ENCODE assay signal across 23 cellular contexts in genomic region chr1:8965121-8965820, GRCh38. TPM values are rescaled to one million over a fixed set of nuclear protein-coding genes. Genes with fewer than 3 reads are reported as not detected.
DNase-seq lines count a peak whose midpoint lies in the region; ATAC-seq and TF ChIP-seq lines count a peak whose summit lies in the region.
"Had no signal": no experiment of that assay in that cellular context is flagged by ENCODE, and none has a peak within 500 bp of the region (broad histone marks: within the 10 kb centered on the region; RNA-seq: fewer than 3 reads in every experiment).

No MANE protein-coding gene starts in this region.

- peak overlapping the region; percentile 93 for H3K27ac Mint-ChIP-seq in activated naive CD4-positive, alpha-beta T cell treated with anti-CD3 and anti-CD28 coated beads, Interleukin-2, amount 10 ng/mL, durations not matched to agents 7 days and 5 days
- H3K27ac Mint-ChIP-seq in stimulated activated naive CD8-positive, alpha-beta T cell treated with anti-CD3 and anti-CD28 coated beads, Interleukin-15, amount 100 ng/mL, for 72 hours, result peak overlapping the region; percentile 95 to 98
- H3K27ac Mint-ChIP-seq: mesothelial cell of epicardium had no signal

- TF ChIP-seq EP300 in suprapubic skin (IDR thresholded peaks at IDR 0.05), result no peak

- peaks cover 11% of the 10 kb centered on the region for H3K9me3 Mint-ChIP-seq in activated naive CD4-positive, alpha-beta T cell treated with anti-CD3 and anti-CD28 coated beads, Interleukin-2, amount 10 ng/mL, durations not matched to agents 7 days and 5 days
- H3K9me3 Mint-ChIP-seq in stimulated activated naive CD8-positive, alpha-beta T cell treated with anti-CD3 and anti-CD28 coated beads, Interleukin-15, amount 100 ng/mL, for 72 hours, result peaks cover 0 to 6% of the 10 kb centered on the region in 2 donors

- H3K4me3 Mint-ChIP-seq in activated naive CD4-positive, alpha-beta T cell treated with anti-CD3 and anti-CD28 coated beads, Interleukin-2, amount 10 ng/mL, durations not matched to agents 7 days and 5 days, result peak overlapping the region; percentile 66
- peak overlapping the region; percentile 75 to 89 for H3K4me3 Mint-ChIP-seq in stimulated activated naive CD8-positive, alpha-beta T cell treated with anti-CD3 and anti-CD28 coated beads, Interleukin-15, amount 100 ng/mL, for 72 hours
- H3K4me3 Mint-ChIP-seq: mesothelial cell of epicardium had no signal

- no peak overlapping the region for H3K4me3 ChIP-seq in suprapubic skin
- H3K4me3 ChIP-seq: body of pancreas, esophagus muscularis mucosa, left lung, prostate gland had no signal

- H3K36me3 ChIP-seq in suprapubic skin, result no peaks in the 10 kb centered on the region
- H3K36me3 ChIP-seq: esophagus muscularis mucosa, left lung, prostate gland had no signal

- no peak for DNase-seq in activated naive CD4-positive, alpha-beta T cell treated with anti-CD3 and anti-CD28 coated beads, Interleukin-2, amount 10 ng/mL, durations not matched to agents 7 days and 5 days
- DNase-seq in activated naive CD4-positive, alpha-beta T cell treated with anti-CD3 and anti-CD28 coated beads, Interleukin-2, amount 50 U/mL, for 16 hours, result no peak
- DNase-seq in RPMI7951 (ENCODE audit: low read depth) (peak; percentile 20), amniotic epithelial cell (ENCODE audit: low read depth) (peak; percentile 74), germinal center (ENCODE audit: low spot score) (no peak), suprapubic skin (ENCODE audit: low spot score in 2 of 2) (no peak)
- peak in 1 of 2 donors; percentile 50 for DNase-seq in stimulated activated naive CD8-positive, alpha-beta T cell treated with anti-CD3 and anti-CD28 coated beads, Interleukin-15, amount 100 ng/mL, for 72 hours
- DNase-seq: activated CD4-positive, alpha-beta T cell treated with anti-CD3 and anti-CD28 coated beads, Interleukin-2, amount 50 U/mL, for 1 hour; body of pancreas; DMS79; effector memory CD4-positive, alpha-beta T cell; left lung; NCI-H1105 treated with DMSO at 0.1 percent for 48 hours; NCI-H2107; NCI-H510A treated with DMSO at 0.1 percent for 48 hours; small intestine had no signal

- no peak overlapping the region for H3K27ac ChIP-seq in suprapubic skin
- H3K27ac ChIP-seq: body of pancreas, esophagus muscularis mucosa, prostate gland, RWPE1 had no signal

- no peaks in the 10 kb centered on the region for H3K9me3 ChIP-seq in suprapubic skin
- H3K9me3 ChIP-seq: body of pancreas, esophagus muscularis mucosa, left lung, prostate gland had no signal

- H3K27me3 ChIP-seq in suprapubic skin, result no peaks in the 10 kb centered on the region
- H3K27me3 ChIP-seq: body of pancreas, esophagus muscularis mucosa, left lung had no signal

- no peak for TF ChIP-seq CTCF in suprapubic skin (IDR thresholded peaks at IDR 0.05)

- no peaks in the 10 kb centered on the region for H3K27me3 Mint-ChIP-seq in activated naive CD4-positive, alpha-beta T cell treated with anti-CD3 and anti-CD28 coated beads, Interleukin-2, amount 10 ng/mL, durations not matched to agents 7 days and 5 days
- H3K27me3 Mint-ChIP-seq in stimulated activated naive CD8-positive, alpha-beta T cell treated with anti-CD3 and anti-CD28 coated beads, Interleukin-15, amount 100 ng/mL, for 72 hours, result no peaks in the 10 kb centered on the region

- no peak for TF ChIP-seq POLR2A in suprapubic skin (IDR thresholded peaks at IDR 0.05)

- CTCF ChIA-PET in activated naive CD4-positive, alpha-beta T cell treated with anti-CD3 and anti-CD28 coated beads, Interleukin-2, amount 10 ng/mL, durations not matched to agents 7 days and 5 days (lab: Charles Lee), result interaction anchor here (1.0 to 9.8 kb wide), 3 partner anchors 12 to 23 kb away, joined by 6 to 82 read pairs (median 13); no protein-coding TSS in a partner anchor

- WGBS in suprapubic skin, result 95% methylated on average over 16 of the region's 16 CpGs

- H3K4me1 ChIP-seq in suprapubic skin, result no peaks in the 10 kb centered on the region
- H3K4me1 ChIP-seq: body of pancreas, esophagus muscularis mucosa, left lung, prostate gland had no signal

- H3K4me1 Mint-ChIP-seq in activated naive CD4-positive, alpha-beta T cell treated with anti-CD3 and anti-CD28 coated beads, Interleukin-2, amount 10 ng/mL, durations not matched to agents 7 days and 5 days, result peaks cover 74% of the 10 kb centered on the region
- H3K4me1 Mint-ChIP-seq in stimulated activated naive CD8-positive, alpha-beta T cell treated with anti-CD3 and anti-CD28 coated beads, Interleukin-15, amount 100 ng/mL, for 72 hours, result peaks cover 72% of the 10 kb centered on the region

- H3K36me3 Mint-ChIP-seq in activated naive CD4-positive, alpha-beta T cell treated with anti-CD3 and anti-CD28 coated beads, Interleukin-2, amount 10 ng/mL, durations not matched to agents 7 days and 5 days, result peaks cover 90% of the 10 kb centered on the region

- peak; percentile 45 for ATAC-seq in stimulated activated naive CD8-positive, alpha-beta T cell treated with anti-CD3 and anti-CD28 coated beads, Interleukin-15, amount 100 ng/mL, for 72 hours
- ATAC-seq in GM21526 (IDR thresholded peaks at IDR 0.05; ENCODE audit: low FRiP score, unreplicated experiment), result no peak
- ATAC-seq: body of pancreas, left lung had no signal

RNA-seq across cellular contexts. Expression of gene CA6, which starts 19.6 kb away (rescaled TPM):
- total RNA-seq in RPMI7951 (2014; rRNA removed; shearing (Covaris generic)), result not detected in 2 replicates
- total RNA-seq in suprapubic skin, result 10 to 100 TPM in 3 of 4 donors, 1 to 10 TPM in 1; 9.5 to 57.9 (median 38.7) TPM
- total RNA-seq: body of pancreas, esophagus muscularis mucosa, left lung, LHCN-M2, mesothelial cell of epicardium, prostate gland, temporal lobe had no signal

Comparison
In these comparisons a context has a peak if more than half of its experiments do, and no peak if none do; other contexts are left out.
1. DNase-seq: peak in RPMI7951 (single experiment) and amniotic epithelial cell (single experiment); none in activated naive CD4-positive, alpha-beta T cell treated with anti-CD3 and anti-CD28 coated beads, Interleukin-2, amount 10 ng/mL, durations not matched to agents 7 days and 5 days (single experiment), activated naive CD4-positive, alpha-beta T cell treated with anti-CD3 and anti-CD28 coated beads, Interleukin-2, amount 50 U/mL, for 16 hours (single experiment), germinal center (single experiment) and suprapubic skin (0 of 2).
2. RNA of gene CA6, which starts 19.6 kb away (total RNA-seq): 9.5 to 57.9 TPM in suprapubic skin; not detected in RPMI7951; every median in the first group is over 10 times any median in the second.